In genomic region chr1:21277178-21277577, GRCh38 we compare ENCODE assay signal across 1 cellular context.
TF ChIP-seq lines count a peak whose summit lies in the region.

No MANE protein-coding gene starts in this region.

TF ChIP-seq in H1, 55 proteins besides CTCF, POLR2A, EP300 and RAD21:
- no peak for TF ChIP-seq NANOG (IDR thresholded peaks at IDR 0.05; ENCODE audit: insufficient read depth, low read depth, low read length, poor library complexity, severe bottlenecking)
- no peak for TF ChIP-seq CREB1 (IDR thresholded peaks at IDR 0.05)
- TF ChIP-seq RNF2 (IDR thresholded peaks at IDR 0.05; ENCODE audit: borderline replicate concordance, low read depth, low read length, missing control alignments, poor library complexity, severe bottlenecking), result no peak
- no peak for TF ChIP-seq RBBP5 (IDR thresholded peaks at IDR 0.05; ENCODE audit: borderline replicate concordance, low read depth, low read length)
- no peak for TF ChIP-seq CTBP2 (IDR thresholded peaks at IDR 0.05; ENCODE audit: borderline replicate concordance, insufficient read depth, insufficient read length, low read length)
- no peak for TF ChIP-seq GABPA (IDR thresholded peaks at IDR 0.05; ENCODE audit: borderline replicate concordance, insufficient read depth, low read length)
- TF ChIP-seq MAX (IDR thresholded peaks at IDR 0.05), result no peak
- no peak for TF ChIP-seq POU5F1 (IDR thresholded peaks at IDR 0.05; ENCODE audit: low read depth, low read length)
- no peak for TF ChIP-seq USF2 (IDR thresholded peaks at IDR 0.05; ENCODE audit: low read length)
- TF ChIP-seq CHD2 (IDR thresholded peaks at IDR 0.05; ENCODE audit: low read length), result no peak
- no peak for TF ChIP-seq SUZ12 (IDR thresholded peaks at IDR 0.05; ENCODE audit: low read length)
- TF ChIP-seq EGR1 (IDR thresholded peaks at IDR 0.05; ENCODE audit: borderline replicate concordance, low read depth, low read length), result no peak
- TF ChIP-seq KDM4A (IDR thresholded peaks at IDR 0.05; ENCODE audit: low read depth, low read length, severe bottlenecking), result no peak
TF ChIP-seq in H1: peak in this region for 0.
